ENCODE assay signal across 16 cellular contexts in genomic region chr9:127353882-127354281, GRCh38. TPM values are rescaled to one million over a fixed set of nuclear protein-coding genes. Genes with fewer than 3 reads are reported as not detected.
DNase-seq lines count a peak whose midpoint lies in the region; ATAC-seq and TF ChIP-seq lines count a peak whose summit lies in the region.
"Had no signal": no experiment of that assay in that cellular context is flagged by ENCODE, and none has a peak within 500 bp of the region (broad histone marks: within the 10 kb centered on the region; RNA-seq: fewer than 3 reads in every experiment).

No MANE protein-coding gene starts in this region.

- no peaks in the 10 kb centered on the region for H3K4me1 Mint-ChIP-seq in stimulated activated naive B cell treated with anti-CD40 and anti-IgM and Interleukin-4, amounts not matched to agents 10 μg/mL and 1 μg/mL and 100 μg/mL, for 72 hours
- H3K4me1 Mint-ChIP-seq: CD4-positive, CD25-positive, alpha-beta regulatory T cell had no signal

- no peak overlapping the region for H4K91ac ChIP-seq in neuronal stem cell (ENCODE audit: low read depth, low read length, poor library complexity)

- H3K4ac ChIP-seq in neuronal stem cell (ENCODE audit: low read length): no peak overlapping the region

- H3K27me3 Mint-ChIP-seq in stimulated activated naive B cell treated with anti-CD40 and anti-IgM and Interleukin-4, amounts not matched to agents 10 μg/mL and 1 μg/mL and 100 μg/mL, for 72 hours: peaks cover 0 to 14% of the 10 kb centered on the region in 2 donors

- H3K9me3 ChIP-seq in WERI-Rb-1 (ENCODE audit: severe bottlenecking) (no peaks in the 10 kb centered on the region), neuronal stem cell (replicated peaks in 1 of 2; ENCODE audit: control insufficient read depth in 2 of 2, insufficient read depth in 1 of 2, low read depth in 1 of 2, low read length in 2 of 2) (peaks cover 0 to 2% of the 10 kb centered on the region in 2 donors)
- H3K9me3 ChIP-seq: Caco-2 had no signal

- H2BK120ac ChIP-seq in neuronal stem cell (ENCODE audit: low read depth, low read length): no peak overlapping the region

- WGBS in neuronal stem cell (ENCODE audit: extremely low coverage in 2 of 2, insufficient read length in 2 of 2, insufficient replicate concordance in 1 of 2), 2 donors: no CpG with 5 or more reads among the region's 5 CpGs

- peak overlapping the region; percentile 2 for H3K18ac ChIP-seq in neuronal stem cell (ENCODE audit: low read length)

- DNase-seq in H7: peak; percentile 77
- DNase-seq in WERI-Rb-1: no peak
- DNase-seq in iPS DF 4.7 (ENCODE audit: extremely low read depth, low spot score): peak; percentile 75
- DNase-seq in neuronal stem cell (ENCODE audit: low spot score): no peak
- no peak for DNase-seq in NCI-H2196 treated with DMSO at 0.1 percent for 48 hours (lab: John Stamatoyannopoulos, UW; ENCODE audit: unreplicated experiment)
- no peak for DNase-seq in NCI-H2029 (lab: John Stamatoyannopoulos, UW)
- no peak for DNase-seq in stimulated activated naive B cell treated with anti-CD40 and anti-IgM and Interleukin-4, amounts not matched to agents 10 μg/mL and 1 μg/mL and 100 μg/mL, for 72 hours
- DNase-seq: Caco-2; CD4-positive, CD25-positive, alpha-beta regulatory T cell; DMS153; EL; NCI-H1436; NCI-H2081 treated with DMSO at 0.1 percent for 48 hours; NCI-H2227 treated with DMSO at 0.1 percent for 48 hours; NCI-H524 had no signal

- TF ChIP-seq CTCF in WERI-Rb-1 (IDR thresholded peaks at IDR 0.05; ENCODE audit: low read depth, low read length): no peak

- H3K36me3 ChIP-seq in H7 (replicated peaks; ENCODE audit: control insufficient read depth, insufficient read depth, low read length) (peaks cover 2% of the 10 kb centered on the region), WERI-Rb-1 (peaks cover 41% of the 10 kb centered on the region), neuronal stem cell (replicated peaks in 1 of 2; ENCODE audit: control insufficient read depth in 2 of 2, insufficient read depth in 2 of 2, low read length in 2 of 2) (peaks cover 0 to 19% of the 10 kb centered on the region in 2 donors)

- no peak overlapping the region for H3K4me2 ChIP-seq in neuronal stem cell (ENCODE audit: insufficient read depth, low read length, poor library complexity, severe bottlenecking)
- H3K4me2 ChIP-seq: KMS-11 had no signal

- peak overlapping the region; percentile 62 for H2AFZ ChIP-seq in neuronal stem cell (ENCODE audit: low read length)

- H3K4me3 ChIP-seq in H7 (ENCODE audit: insufficient read depth, low read depth, low read length): no peak overlapping the region
- H3K4me3 ChIP-seq in WERI-Rb-1 (ENCODE audit: low read depth, low read length): no peak overlapping the region
- H3K4me3 ChIP-seq in neuronal stem cell (ENCODE audit: low read length in 2 of 2): no peak overlapping the region

- H2BK5ac ChIP-seq in neuronal stem cell (ENCODE audit: low read length): no peak overlapping the region

- H3K23ac ChIP-seq in neuronal stem cell (ENCODE audit: low read depth, low read length, poor library complexity): no peak overlapping the region

- H4K8ac ChIP-seq in neuronal stem cell (ENCODE audit: low read depth, low read length): no peak overlapping the region

- H3K27me3 ChIP-seq in H7 (ENCODE audit: control insufficient read depth, insufficient read depth, low read length) (no peaks in the 10 kb centered on the region), WERI-Rb-1 (ENCODE audit: insufficient read depth, low read depth, severe bottlenecking) (no peaks in the 10 kb centered on the region), neuronal stem cell (ENCODE audit: control insufficient read depth in 3 of 3, insufficient read depth in 3 of 3, low read depth in 1 of 3, low read length in 3 of 3) (no peaks in the 10 kb centered on the region)

- H3K27ac Mint-ChIP-seq in stimulated activated naive B cell treated with anti-CD40 and anti-IgM and Interleukin-4, amounts not matched to agents 10 μg/mL and 1 μg/mL and 100 μg/mL, for 72 hours: no peak overlapping the region

- peaks cover 0 to 2% of the 10 kb centered on the region in 2 donors for H3K36me3 Mint-ChIP-seq in stimulated activated naive B cell treated with anti-CD40 and anti-IgM and Interleukin-4, amounts not matched to agents 10 μg/mL and 1 μg/mL and 100 μg/mL, for 72 hours

- no peak overlapping the region for H2BK12ac ChIP-seq in neuronal stem cell (ENCODE audit: low read length)

- H3K27ac ChIP-seq in WERI-Rb-1 (peak overlapping the region; percentile 92), neuronal stem cell (replicated peaks; ENCODE audit: low read length) (no peak overlapping the region)
- H3K27ac ChIP-seq: KMS-11 had no signal

- no peak overlapping the region for H3K9ac ChIP-seq in neuronal stem cell (ENCODE audit: low read depth, low read length, poor library complexity)
- H3K9ac ChIP-seq: KMS-11 had no signal

- ATAC-seq in stimulated activated naive B cell treated with anti-CD40 and anti-IgM and Interleukin-4, amounts not matched to agents 10 μg/mL and 1 μg/mL and 100 μg/mL, for 72 hours (replicated peaks): no peak

- no peak overlapping the region for H3K4me3 Mint-ChIP-seq in stimulated activated naive B cell treated with anti-CD40 and anti-IgM and Interleukin-4, amounts not matched to agents 10 μg/mL and 1 μg/mL and 100 μg/mL, for 72 hours
- H3K4me3 Mint-ChIP-seq: CD4-positive, CD25-positive, alpha-beta regulatory T cell had no signal

- no peak overlapping the region for H3K14ac ChIP-seq in neuronal stem cell (ENCODE audit: low read length)

- H2AK5ac ChIP-seq in neuronal stem cell (ENCODE audit: low read depth, low read length): no peak overlapping the region

- peaks cover 6% of the 10 kb centered on the region in 2 donors for H3K4me1 ChIP-seq in neuronal stem cell (ENCODE audit: control insufficient read depth in 2 of 2, insufficient read depth in 1 of 2, low read depth in 1 of 2, low read length in 2 of 2)
- H3K4me1 ChIP-seq: Caco-2 had no signal

- no peaks in the 10 kb centered on the region for H3K9me3 Mint-ChIP-seq in stimulated activated naive B cell treated with anti-CD40 and anti-IgM and Interleukin-4, amounts not matched to agents 10 μg/mL and 1 μg/mL and 100 μg/mL, for 72 hours
- H3K9me3 Mint-ChIP-seq: CD4-positive, CD25-positive, alpha-beta regulatory T cell had no signal

- no peaks in the 10 kb centered on the region for H3K79me1 ChIP-seq in neuronal stem cell (ENCODE audit: low read depth, low read length)

- H2BK15ac ChIP-seq in neuronal stem cell (ENCODE audit: low read length): no peak overlapping the region

RNA-seq across cellular contexts. Expression of gene SLC2A8, which starts 43.1 kb away (rescaled TPM):
- 18.8 and 23.3 TPM in 2 replicates for total RNA-seq in H7 (2014; rRNA removed; shearing (Covaris generic))
- 10.9 TPM for polyA plus RNA-seq in neuronal stem cell (2013, experiment 1 of 2)
- 10.8 TPM for polyA plus RNA-seq in neuronal stem cell (2013, experiment 2 of 2)

Comparison
In these comparisons a context has a peak if more than half of its experiments do, and no peak if none do; other contexts are left out.
1. DNase-seq: peak in H7 (single experiment) and iPS DF 4.7 (single experiment); none in WERI-Rb-1 (single experiment), neuronal stem cell (single experiment), NCI-H2196 treated with DMSO at 0.1 percent for 48 hours (single experiment), NCI-H2029 (single experiment) and stimulated activated naive B cell treated with anti-CD40 and anti-IgM and Interleukin-4, amounts not matched to agents 10 μg/mL and 1 μg/mL and 100 μg/mL, for 72 hours (single experiment).